27 cellular contexts compared by ENCODE assay signal in genomic region chr2:138012968-138013367, GRCh38. TPM values are rescaled to one million over a fixed set of nuclear protein-coding genes. Genes with fewer than 3 reads are reported as not detected.
"Had no signal": no experiment of that assay in that cellular context is flagged by ENCODE, and none has a peak within 500 bp of the region (broad histone marks: within the 10 kb centered on the region; RNA-seq: fewer than 3 reads in every experiment).

No MANE protein-coding gene starts in this region.

- H3K79me2 ChIP-seq: hepatocyte had no signal

- DNase-seq: activated B cell treated with CpG ODN at 0.5 μM for 24 hours; activated CD4-positive, alpha-beta T cell treated with anti-CD3 and anti-CD28 coated beads for 48 hours; activated CD4-positive, alpha-beta T cell treated with anti-CD3 and anti-CD28 coated beads, Interleukin-2, amount 50 U/mL, for 1 hour; activated CD4-positive, alpha-beta T cell treated with anti-CD3 and anti-CD28 coated beads, Interleukin-2, amount 50 U/mL, for 48 hours; activated CD8-positive, alpha-beta memory T cell treated with anti-CD3 and anti-CD28 coated beads for 24 hours; activated CD8-positive, alpha-beta T cell treated with anti-CD3 and anti-CD28 coated beads for 36 hours; activated effector memory CD4-positive, alpha-beta T cell treated with Interleukin-2 at 50 U/mL for 16 hours; activated gamma-delta T cell treated with Interleukin-2 at 50 U/mL for 16 hours; activated naive CD4-positive, alpha-beta T cell treated with anti-CD3 and anti-CD28 coated beads, Interleukin-2, amount 50 U/mL, for 16 hours; activated naive CD4-positive, alpha-beta T cell treated with Interleukin-2 at 50 U/mL for 16 hours; activated T-cell treated with anti-CD3 and anti-CD28 coated beads, Interleukin-2, amount 50 U/mL, for 4 hours; amniotic stem cell; anterior cingulate cortex; brain microvascular endothelial cell; dorsolateral prefrontal cortex; effector memory CD8-positive, alpha-beta T cell; foreskin keratinocyte; heart right ventricle; T1000; WERI-Rb-1 had no signal

- ATAC-seq: activated CD4-positive, CD25-positive, alpha-beta regulatory T cell treated with anti-CD3 and anti-CD28 coated beads, Interleukin-2, amount 50 U/mL, for 24 hours; activated CD8-positive, alpha-beta T cell treated with anti-CD3 and anti-CD28 coated beads for 36 hours; activated T-cell treated with anti-CD3 and anti-CD28 coated beads, Interleukin-2, amount 50 U/mL, for 4 hours; activated T-helper 17 cell treated with anti-CD3 and anti-CD28 coated beads, Interleukin-2, amount 50 U/mL, for 72 hours; effector memory CD8-positive, alpha-beta T cell; foreskin keratinocyte; gastroesophageal sphincter; heart right ventricle had no signal

- H3K36me3 ChIP-seq: brain microvascular endothelial cell, WERI-Rb-1 had no signal

- H2AFZ ChIP-seq: hepatocyte had no signal

- H3K4me1 ChIP-seq: esophagus muscularis mucosa, foreskin keratinocyte, gastroesophageal sphincter, heart right ventricle had no signal

- H3K27me3 ChIP-seq: brain microvascular endothelial cell, dorsolateral prefrontal cortex, esophagus muscularis mucosa, foreskin keratinocyte, gastroesophageal sphincter, heart right ventricle, hepatocyte had no signal

- H3K4me3 ChIP-seq: coronary artery, dorsolateral prefrontal cortex, esophagus muscularis mucosa, gastroesophageal sphincter, heart right ventricle, hepatocyte had no signal

- FAIRE-seq: astrocyte had no signal

- H3K27ac ChIP-seq: brain microvascular endothelial cell, coronary artery, dorsolateral prefrontal cortex, esophagus muscularis mucosa, foreskin keratinocyte, gastroesophageal sphincter, heart right ventricle, hepatocyte, WERI-Rb-1 had no signal

- H3K9me3 ChIP-seq: esophagus muscularis mucosa, gastroesophageal sphincter had no signal

- H3K4me2 ChIP-seq: hepatocyte had no signal

RNA-seq across cellular contexts. Expression of gene HNMT, which starts 48.7 kb away (rescaled TPM):
- total RNA-seq: activated B cell treated with CpG ODN at 0.5 μM for 24 hours; activated CD8-positive, alpha-beta T cell treated with anti-CD3 and anti-CD28 coated beads for 36 hours; activated T-cell treated with anti-CD3 and anti-CD28 coated beads, Interleukin-2, amount 50 U/mL, for 4 hours; activated T-helper 17 cell treated with anti-CD3 and anti-CD28 coated beads, Interleukin-2, amount 50 U/mL, for 72 hours had no signal
